ENCODE assay signal across 8 cellular contexts in genomic region chr2:23385351-23385747, GRCh38. TPM values are rescaled to one million over a fixed set of nuclear protein-coding genes. Genes with fewer than 3 reads are reported as not detected.
DNase-seq lines count a peak whose midpoint lies in the region; ATAC-seq and TF ChIP-seq lines count a peak whose summit lies in the region.

No MANE protein-coding gene starts in this region.

- peak; percentile 49 for DNase-seq in EL
- DNase-seq in fibroblast of pulmonary artery (ENCODE audit: low read depth), result peak; percentile 40
- DNase-seq in occipital lobe (lab: John Stamatoyannopoulos, UW), result peak; percentile 33
- no peak for DNase-seq in NCI-H1048 (lab: John Stamatoyannopoulos, UW)
- no peak for DNase-seq in activated T-helper 1 cell treated with anti-CD3 and anti-CD28 coated beads, Interleukin-12 subunit alpha, Interleukin-12 subunit beta, Interleukin-2, Interleukin-4 antibody, amounts not matched to agents 30 ng/mL and 10 ng/mL and 1 ng/mL, durations not matched to agents 14 hours and 24 hours and 36 hours (ENCODE audit: low spot score)

- H3K4me3 ChIP-seq in fibroblast of pulmonary artery (replicated peaks; ENCODE audit: low read depth, low read length), result peak overlapping the region; percentile 66

- H3K27ac Mint-ChIP-seq in activated T-helper 1 cell treated with anti-CD3 and anti-CD28 coated beads, Interleukin-12 subunit alpha, Interleukin-12 subunit beta, Interleukin-2, Interleukin-4 antibody, amounts not matched to agents 30 ng/mL and 10 ng/mL and 1 ng/mL, durations not matched to agents 14 hours and 24 hours and 36 hours, result no peak overlapping the region

- no peaks in the 10 kb centered on the region for H3K9me3 Mint-ChIP-seq in activated T-helper 1 cell treated with anti-CD3 and anti-CD28 coated beads, Interleukin-12 subunit alpha, Interleukin-12 subunit beta, Interleukin-2, Interleukin-4 antibody, amounts not matched to agents 30 ng/mL and 10 ng/mL and 1 ng/mL, durations not matched to agents 14 hours and 24 hours and 36 hours

- TF ChIP-seq CTCF in VCaP (conservative IDR thresholded peaks at IDR 0.05) (0 out of 2 replicates have a peak, but pooled peaks have one; percentile 6), fibroblast of pulmonary artery (IDR thresholded peaks at IDR 0.05; ENCODE audit: low read length, missing control alignments) (no peak)

- peak; percentile 25 for ATAC-seq in GM19463 (IDR thresholded peaks at IDR 0.05; ENCODE audit: unreplicated experiment)
- ATAC-seq in HG03442 (IDR thresholded peaks at IDR 0.05; ENCODE audit: unreplicated experiment), result peak; percentile 21

- H3K27ac ChIP-seq in VCaP, result peak overlapping the region; percentile 67

- H3K4me3 Mint-ChIP-seq in activated T-helper 1 cell treated with anti-CD3 and anti-CD28 coated beads, Interleukin-12 subunit alpha, Interleukin-12 subunit beta, Interleukin-2, Interleukin-4 antibody, amounts not matched to agents 30 ng/mL and 10 ng/mL and 1 ng/mL, durations not matched to agents 14 hours and 24 hours and 36 hours, result no peak overlapping the region

- H3K27me3 Mint-ChIP-seq in activated T-helper 1 cell treated with anti-CD3 and anti-CD28 coated beads, Interleukin-12 subunit alpha, Interleukin-12 subunit beta, Interleukin-2, Interleukin-4 antibody, amounts not matched to agents 30 ng/mL and 10 ng/mL and 1 ng/mL, durations not matched to agents 14 hours and 24 hours and 36 hours (ENCODE audit: insufficient read depth), result peaks cover 68% of the 10 kb centered on the region

- H3K36me3 Mint-ChIP-seq in activated T-helper 1 cell treated with anti-CD3 and anti-CD28 coated beads, Interleukin-12 subunit alpha, Interleukin-12 subunit beta, Interleukin-2, Interleukin-4 antibody, amounts not matched to agents 30 ng/mL and 10 ng/mL and 1 ng/mL, durations not matched to agents 14 hours and 24 hours and 36 hours (ENCODE audit: low read depth), result no peaks in the 10 kb centered on the region

- intact Hi-C loops in activated T-helper 1 cell treated with anti-CD3 and anti-CD28 coated beads, Interleukin-12 subunit alpha, Interleukin-12 subunit beta, Interleukin-2, Interleukin-4 antibody, amounts not matched to agents 30 ng/mL and 10 ng/mL and 1 ng/mL, durations not matched to agents 14 hours and 24 hours and 36 hours (cut with micrococcal nuclease), result loop anchor here (5.0 kb wide), 1 partner anchor 67 kb away; no protein-coding TSS in a partner anchor

- H3K4me1 Mint-ChIP-seq in activated T-helper 1 cell treated with anti-CD3 and anti-CD28 coated beads, Interleukin-12 subunit alpha, Interleukin-12 subunit beta, Interleukin-2, Interleukin-4 antibody, amounts not matched to agents 30 ng/mL and 10 ng/mL and 1 ng/mL, durations not matched to agents 14 hours and 24 hours and 36 hours (ENCODE audit: low read depth), result peaks cover 14% of the 10 kb centered on the region

RNA-seq across cellular contexts. Expression of gene KLHL29, which starts 0.4 kb away (rescaled TPM):
- 8.4 TPM for total RNA-seq in occipital lobe
- total RNA-seq in activated T-helper 1 cell treated with anti-CD3 and anti-CD28 coated beads, Interleukin-12 subunit alpha, Interleukin-12 subunit beta, Interleukin-2, Interleukin-4 antibody, amounts not matched to agents 30 ng/mL and 10 ng/mL and 1 ng/mL, durations not matched to agents 14 hours and 24 hours and 36 hours, result 2.8 and 3.3 TPM in 2 replicates

Comparison
In these comparisons a context has a peak if more than half of its experiments do, and no peak if none do; other contexts are left out.
1. DNase-seq: peak in EL (single experiment), fibroblast of pulmonary artery (single experiment) and occipital lobe (single experiment); none in NCI-H1048 (single experiment) and activated T-helper 1 cell treated with anti-CD3 and anti-CD28 coated beads, Interleukin-12 subunit alpha, Interleukin-12 subunit beta, Interleukin-2, Interleukin-4 antibody, amounts not matched to agents 30 ng/mL and 10 ng/mL and 1 ng/mL, durations not matched to agents 14 hours and 24 hours and 36 hours (single experiment).